9 cellular contexts compared by ENCODE assay signal in genomic region chr4:94406668-94407437, GRCh38. TPM values are rescaled to one million over a fixed set of nuclear protein-coding genes. Genes with fewer than 3 reads are reported as not detected.
DNase-seq lines count a peak whose midpoint lies in the region; ATAC-seq and TF ChIP-seq lines count a peak whose summit lies in the region.
"Had no signal": no experiment of that assay in that cellular context is flagged by ENCODE, and none has a peak within 500 bp of the region (broad histone marks: within the 10 kb centered on the region; RNA-seq: fewer than 3 reads in every experiment).

No MANE protein-coding gene starts in this region.

- no peak overlapping the region for H3K4me3 Mint-ChIP-seq in brain
- no peak overlapping the region for H3K4me3 Mint-ChIP-seq in stimulated activated memory B cell treated with anti-CD40 and anti-IgM and Interleukin-4, amounts not matched to agents 10 μg/mL and 1 μg/mL and 100 μg/mL, for 72 hours

- H3K4me1 Mint-ChIP-seq in brain, result peaks cover 21% of the 10 kb centered on the region
- H3K4me1 Mint-ChIP-seq in stimulated activated memory B cell treated with anti-CD40 and anti-IgM and Interleukin-4, amounts not matched to agents 10 μg/mL and 1 μg/mL and 100 μg/mL, for 72 hours, result no peaks in the 10 kb centered on the region

- no peaks in the 10 kb centered on the region for H3K36me3 Mint-ChIP-seq in brain
- no peaks in the 10 kb centered on the region for H3K36me3 Mint-ChIP-seq in stimulated activated memory B cell treated with anti-CD40 and anti-IgM and Interleukin-4, amounts not matched to agents 10 μg/mL and 1 μg/mL and 100 μg/mL, for 72 hours

- ATAC-seq in stimulated activated memory B cell treated with anti-CD40 and anti-IgM and Interleukin-4, amounts not matched to agents 10 μg/mL and 1 μg/mL and 100 μg/mL, for 72 hours, result no peak

- CTCF ChIA-PET in HEK293 (lab: Yijun Ruan, JAX), result interaction anchor here (0.6 to 1.6 kb wide), 26 partner anchors 12 to 896 kb away, joined by 3 to 13 read pairs (median 4); no protein-coding TSS in a partner anchor

- no peaks in the 10 kb centered on the region for H3K27me3 Mint-ChIP-seq in brain
- H3K27me3 Mint-ChIP-seq in stimulated activated memory B cell treated with anti-CD40 and anti-IgM and Interleukin-4, amounts not matched to agents 10 μg/mL and 1 μg/mL and 100 μg/mL, for 72 hours, result peaks cover 9% of the 10 kb centered on the region

- H3K9me3 ChIP-seq in HEK293 (ENCODE audit: control insufficient read depth, insufficient read depth, low read depth, low read length), result no peaks in the 10 kb centered on the region

- H3K36me3 ChIP-seq in HEK293 (ENCODE audit: control insufficient read depth in 2 of 2, insufficient read depth in 1 of 2, low read length in 2 of 2), result no peaks in the 10 kb centered on the region

- POLR2A ChIA-PET in HEK293 (lab: Yijun Ruan, JAX), result interaction anchor here (0.6 to 1.3 kb wide), 2 partner anchors 45 to 412 kb away, joined by 4 read pairs; partner anchors contain the start of gene PDLIM5

- H3K4me1 ChIP-seq in HEK293 (ENCODE audit: control insufficient read depth, insufficient read depth, low read length), result no peaks in the 10 kb centered on the region

- DNase-seq in NCI-H1417 (lab: John Stamatoyannopoulos, UW), result peak; percentile 28 to 83 (median 77)
- DNase-seq in T1000 (lab: John Stamatoyannopoulos, UW), result peak; percentile 8
- peak; percentile 91 for DNase-seq in inferior parietal cortex (ENCODE audit: extremely low spot score)
- DNase-seq in stimulated activated CD4-positive, alpha-beta T cell treated with anti-CD3 and anti-CD28 coated beads, Interleukin-15, amount 100 ng/mL, for 1 hour (ENCODE audit: low read depth in 1 of 2, low spot score in 1 of 2), result peak; percentile 3 to 9

- H3K9me3 Mint-ChIP-seq in brain, result peaks cover 0 to 3% (median 0%) of the 10 kb centered on the region in 5 experiments
- H3K9me3 Mint-ChIP-seq in stimulated activated memory B cell treated with anti-CD40 and anti-IgM and Interleukin-4, amounts not matched to agents 10 μg/mL and 1 μg/mL and 100 μg/mL, for 72 hours, result peaks cover 3% of the 10 kb centered on the region

- H3K4me3 ChIP-seq in HEK293 (ENCODE audit: low read depth, low read length), result no peak overlapping the region
- H3K4me3 ChIP-seq: skin epidermis had no signal

- TF ChIP-seq CTCF in GM12801 (IDR thresholded peaks at IDR 0.05; ENCODE audit: extremely low read depth, insufficient read length), result peak; percentile 70
- TF ChIP-seq CTCF in HEK293 (tag by site-specific recombination; IDR thresholded peaks at IDR 0.05), result peak; percentile 62; the same call in 1 of the 2 replicates
- TF ChIP-seq CTCF in brain (conservative IDR thresholded peaks at IDR 0.05), result peak; percentile 88 to 94

- H3K27ac ChIP-seq in HEK293 (ENCODE audit: extremely low read depth, low read depth, low read length), result no peak overlapping the region
- H3K27ac ChIP-seq: skin epidermis had no signal

- H3K27ac Mint-ChIP-seq in brain, result peak overlapping the region in 2 of 5 experiments; percentile 18 to 67
- no peak overlapping the region for H3K27ac Mint-ChIP-seq in stimulated activated memory B cell treated with anti-CD40 and anti-IgM and Interleukin-4, amounts not matched to agents 10 μg/mL and 1 μg/mL and 100 μg/mL, for 72 hours

TF ChIP-seq in HEK293, 187 proteins besides CTCF, POLR2A, EP300 and RAD21:
- TF ChIP-seq GLIS1 (tag by site-specific recombination; IDR thresholded peaks at IDR 0.05), result no peak
- 0 out of 2 replicates have a peak, but pooled peaks have one; percentile 22 for TF ChIP-seq ZNF366 (tag by site-specific recombination; conservative IDR thresholded peaks at IDR 0.05)
- no peak for TF ChIP-seq YY2 (tag by site-specific recombination; IDR thresholded peaks at IDR 0.05)
- no peak for TF ChIP-seq KLF7 (tag by site-specific recombination; IDR thresholded peaks at IDR 0.05; ENCODE audit: borderline replicate concordance)
- no peak for TF ChIP-seq ZSCAN16 (tag by site-specific recombination; IDR thresholded peaks at IDR 0.05)
- TF ChIP-seq ZNF571 (tag by site-specific recombination; IDR thresholded peaks at IDR 0.05), result no peak
- TF ChIP-seq ZNF266 (tag by site-specific recombination; IDR thresholded peaks at IDR 0.05; ENCODE audit: low read depth), result no peak
- TF ChIP-seq ZNF169 (tag by site-specific recombination; IDR thresholded peaks at IDR 0.05), result no peak
- TF ChIP-seq ZNF654 (tag by site-specific recombination; IDR thresholded peaks at IDR 0.05; ENCODE audit: low read depth), result peak; percentile 83
- TF ChIP-seq, protein P1, sequence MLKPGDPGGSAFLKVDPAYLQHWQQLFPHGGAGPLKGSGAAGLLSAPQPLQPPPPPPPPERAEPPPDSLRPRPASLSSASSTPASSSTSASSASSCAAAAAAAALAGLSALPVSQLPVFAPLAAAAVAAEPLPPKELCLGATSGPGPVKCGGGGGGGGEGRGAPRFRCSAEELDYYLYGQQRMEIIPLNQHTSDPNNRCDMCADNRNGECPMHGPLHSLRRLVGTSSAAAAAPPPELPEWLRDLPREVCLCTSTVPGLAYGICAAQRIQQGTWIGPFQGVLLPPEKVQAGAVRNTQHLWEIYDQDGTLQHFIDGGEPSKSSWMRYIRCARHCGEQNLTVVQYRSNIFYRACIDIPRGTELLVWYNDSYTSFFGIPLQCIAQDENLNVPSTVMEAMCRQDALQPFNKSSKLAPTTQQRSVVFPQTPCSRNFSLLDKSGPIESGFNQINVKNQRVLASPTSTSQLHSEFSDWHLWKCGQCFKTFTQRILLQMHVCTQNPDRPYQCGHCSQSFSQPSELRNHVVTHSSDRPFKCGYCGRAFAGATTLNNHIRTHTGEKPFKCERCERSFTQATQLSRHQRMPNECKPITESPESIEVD (tag by site-specific recombination; IDR thresholded peaks at IDR 0.05), result no peak
- TF ChIP-seq, protein P2, sequence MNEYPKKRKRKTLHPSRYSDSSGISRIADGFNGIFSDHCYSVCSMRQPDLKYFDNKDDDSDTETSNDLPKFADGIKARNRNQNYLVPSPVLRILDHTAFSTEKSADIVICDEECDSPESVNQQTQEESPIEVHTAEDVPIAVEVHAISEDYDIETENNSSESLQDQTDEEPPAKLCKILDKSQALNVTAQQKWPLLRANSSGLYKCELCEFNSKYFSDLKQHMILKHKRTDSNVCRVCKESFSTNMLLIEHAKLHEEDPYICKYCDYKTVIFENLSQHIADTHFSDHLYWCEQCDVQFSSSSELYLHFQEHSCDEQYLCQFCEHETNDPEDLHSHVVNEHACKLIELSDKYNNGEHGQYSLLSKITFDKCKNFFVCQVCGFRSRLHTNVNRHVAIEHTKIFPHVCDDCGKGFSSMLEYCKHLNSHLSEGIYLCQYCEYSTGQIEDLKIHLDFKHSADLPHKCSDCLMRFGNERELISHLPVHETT (tag by site-specific recombination; IDR thresholded peaks at IDR 0.05), result no peak
- TF ChIP-seq ZNF132 (tag by site-specific recombination; IDR thresholded peaks at IDR 0.05; ENCODE audit: borderline replicate concordance), result no peak
- no peak for TF ChIP-seq INSM2 (tag by site-specific recombination; IDR thresholded peaks at IDR 0.05)

RNA-seq across cellular contexts. Expression of gene PDLIM5, which starts 44.9 kb away (rescaled TPM):
- 7.7 TPM for polyA plus RNA-seq in brain (ENCODE audit: insufficient read depth, low read depth, low replicate concordance)

Comparison
In these comparisons a context has a peak if more than half of its experiments do, and no peak if none do; other contexts are left out.
1. DNase-seq: peak in every context shown above with its lines; median percentile 91 in inferior parietal cortex; 77 in NCI-H1417; 8 in T1000; 6 in stimulated activated CD4-positive, alpha-beta T cell treated with anti-CD3 and anti-CD28 coated beads, Interleukin-15, amount 100 ng/mL, for 1 hour.